Comparison of ENCODE assay signal across 8 cellular contexts in genomic region chr9:134406366-134407122, GRCh38.
A peak's percentile ranks its signal among the peaks of the same experiment; 100 is the strongest.
DNase-seq lines count a peak whose midpoint lies in the region; ATAC-seq and TF ChIP-seq lines count a peak whose summit lies in the region.

No MANE protein-coding gene starts in this region.

- no peak for TF ChIP-seq CTCF in LNCaP clone FGC (IDR thresholded peaks at IDR 0.05; ENCODE audit: control insufficient read depth, extremely low read depth, insufficient read depth)

- H2BK12ac ChIP-seq in neuronal stem cell (ENCODE audit: low read length): peak overlapping the region; percentile 77

- no CpG with 5 or more reads among the region's 23 CpGs for WGBS in neuronal stem cell (ENCODE audit: extremely low coverage in 2 of 2, insufficient read length in 2 of 2, insufficient replicate concordance in 1 of 2), 2 donors

- H2BK5ac ChIP-seq in neuronal stem cell (ENCODE audit: low read length): peak overlapping the region; percentile 89

- peak overlapping the region; percentile 29 for H2BK120ac ChIP-seq in neuronal stem cell (ENCODE audit: low read depth, low read length)

- no peak overlapping the region for H4K8ac ChIP-seq in neuronal stem cell (ENCODE audit: low read depth, low read length)

- ATAC-seq in CD4-positive, CD25-positive, alpha-beta regulatory T cell (ENCODE audit: low read depth in 2 of 2): no peak
- ATAC-seq in GM19452 (IDR thresholded peaks at IDR 0.05; ENCODE audit: unreplicated experiment): no peak
- ATAC-seq in left colon: no peak

- no peak overlapping the region for H3K4ac ChIP-seq in neuronal stem cell (ENCODE audit: low read length)

- no peaks in the 10 kb centered on the region for H3K9me3 Mint-ChIP-seq in CD4-positive, CD25-positive, alpha-beta regulatory T cell
- no peaks in the 10 kb centered on the region for H3K9me3 Mint-ChIP-seq in dendritic cell treated with granulocyte-macrophage colony-stimulating factor and Interleukin-4, amounts not matched to agents 40 ng/mL and 50 ng/mL, for 4 days

- peak overlapping the region; percentile 79 for H2AK5ac ChIP-seq in neuronal stem cell (ENCODE audit: low read depth, low read length)

- peak overlapping the region; percentile 62 for H2BK15ac ChIP-seq in neuronal stem cell (ENCODE audit: low read length)

- peaks cover 0 to 45% (median 11%) of the 10 kb centered on the region in 4 donors for H3K4me1 Mint-ChIP-seq in CD4-positive, CD25-positive, alpha-beta regulatory T cell
- peaks cover 100% of the 10 kb centered on the region for H3K4me1 Mint-ChIP-seq in dendritic cell treated with granulocyte-macrophage colony-stimulating factor and Interleukin-4, amounts not matched to agents 40 ng/mL and 50 ng/mL, for 4 days (ENCODE audit: low read depth)

- peak overlapping the region; percentile 16 for H3K23ac ChIP-seq in neuronal stem cell (ENCODE audit: low read depth, low read length, poor library complexity)

- H3K14ac ChIP-seq in neuronal stem cell (ENCODE audit: low read length): peak overlapping the region; percentile 97

- no peaks in the 10 kb centered on the region for H3K27me3 ChIP-seq in CD4-positive, CD25-positive, alpha-beta regulatory T cell (ENCODE audit: control insufficient read depth, insufficient read depth, low read length)
- no peaks in the 10 kb centered on the region for H3K27me3 ChIP-seq in neuronal stem cell (ENCODE audit: control insufficient read depth in 3 of 3, insufficient read depth in 3 of 3, low read depth in 1 of 3, low read length in 3 of 3)

- intact Hi-C loops in dendritic cell treated with granulocyte-macrophage colony-stimulating factor and Interleukin-4, amounts not matched to agents 40 ng/mL and 50 ng/mL, for 4 days (cut with micrococcal nuclease): loop anchor here (2.0 to 10.0 kb wide), 3 partner anchors 34 to 62 kb away; no protein-coding TSS in a partner anchor
- intact Hi-C loops in left colon (cut with DNase I, micrococcal nuclease): no loop called here

- peak overlapping the region; percentile 97 for H3K18ac ChIP-seq in neuronal stem cell (ENCODE audit: low read length)

- H3K27ac ChIP-seq in CD4-positive, CD25-positive, alpha-beta regulatory T cell (ENCODE audit: insufficient read depth, low read length, poor library complexity, severe bottlenecking): peak overlapping the region; percentile 66
- H3K27ac ChIP-seq in neuronal stem cell (replicated peaks; ENCODE audit: low read length): peak overlapping the region; percentile 67

- H4K91ac ChIP-seq in neuronal stem cell (ENCODE audit: low read depth, low read length, poor library complexity): no peak overlapping the region

- no peaks in the 10 kb centered on the region for H3K9me3 ChIP-seq in CD4-positive, CD25-positive, alpha-beta regulatory T cell (ENCODE audit: control insufficient read depth in 2 of 2, low read length in 2 of 2)
- no peaks in the 10 kb centered on the region for H3K9me3 ChIP-seq in neuronal stem cell (replicated peaks in 1 of 2; ENCODE audit: control insufficient read depth in 2 of 2, insufficient read depth in 1 of 2, low read depth in 1 of 2, low read length in 2 of 2)

- H3K27ac Mint-ChIP-seq in CD4-positive, CD25-positive, alpha-beta regulatory T cell: peak overlapping the region in 2 of 3 donors; percentile 52 to 93
- H3K27ac Mint-ChIP-seq in dendritic cell treated with granulocyte-macrophage colony-stimulating factor and Interleukin-4, amounts not matched to agents 40 ng/mL and 50 ng/mL, for 4 days: peak overlapping the region; percentile 96

- peak overlapping the region; percentile 50 for H3K9ac ChIP-seq in neuronal stem cell (ENCODE audit: low read depth, low read length, poor library complexity)

- no peak overlapping the region for H3K4me2 ChIP-seq in neuronal stem cell (ENCODE audit: insufficient read depth, low read length, poor library complexity, severe bottlenecking)

- H3K4me3 Mint-ChIP-seq in CD4-positive, CD25-positive, alpha-beta regulatory T cell: peak overlapping the region; percentile 81 to 85 (median 84)
- H3K4me3 Mint-ChIP-seq in dendritic cell treated with granulocyte-macrophage colony-stimulating factor and Interleukin-4, amounts not matched to agents 40 ng/mL and 50 ng/mL, for 4 days: peak overlapping the region; percentile 67

- no peak overlapping the region for H2AFZ ChIP-seq in neuronal stem cell (ENCODE audit: low read length)

- H3K36me3 ChIP-seq in CD4-positive, CD25-positive, alpha-beta regulatory T cell (ENCODE audit: control insufficient read depth, insufficient read depth, low read length): peaks cover 2% of the 10 kb centered on the region
- H3K36me3 ChIP-seq in neuronal stem cell (replicated peaks in 1 of 2; ENCODE audit: control insufficient read depth in 2 of 2, insufficient read depth in 2 of 2, low read length in 2 of 2): peaks cover 7 to 10% of the 10 kb centered on the region in 2 donors

- DNase-seq in CD4-positive, CD25-positive, alpha-beta regulatory T cell: no peak
- DNase-seq in LNCaP clone FGC (ENCODE audit: low read depth) (peak; percentile 46), neuronal stem cell (ENCODE audit: low spot score) (no peak), NCI-H2196 (lab: John Stamatoyannopoulos, UW; ENCODE audit: unreplicated experiment) (no peak), NCI-H1105 (lab: John Stamatoyannopoulos, UW) (no peak), left colon (no peak)

- peaks cover 4% of the 10 kb centered on the region for H3K27me3 Mint-ChIP-seq in CD4-positive, CD25-positive, alpha-beta regulatory T cell
- H3K27me3 Mint-ChIP-seq in dendritic cell treated with granulocyte-macrophage colony-stimulating factor and Interleukin-4, amounts not matched to agents 40 ng/mL and 50 ng/mL, for 4 days: no peaks in the 10 kb centered on the region

- peaks cover 27% of the 10 kb centered on the region for H3K79me1 ChIP-seq in neuronal stem cell (ENCODE audit: low read depth, low read length)

- peaks cover 51% of the 10 kb centered on the region for H3K4me1 ChIP-seq in CD4-positive, CD25-positive, alpha-beta regulatory T cell (ENCODE audit: control insufficient read depth, insufficient read depth, low read length, poor library complexity, severe bottlenecking)
- H3K4me1 ChIP-seq in neuronal stem cell (ENCODE audit: control insufficient read depth in 2 of 2, insufficient read depth in 1 of 2, low read depth in 1 of 2, low read length in 2 of 2): peaks cover 15 to 19% of the 10 kb centered on the region in 2 donors

- H3K36me3 Mint-ChIP-seq in CD4-positive, CD25-positive, alpha-beta regulatory T cell: no peaks in the 10 kb centered on the region
- H3K36me3 Mint-ChIP-seq in dendritic cell treated with granulocyte-macrophage colony-stimulating factor and Interleukin-4, amounts not matched to agents 40 ng/mL and 50 ng/mL, for 4 days (ENCODE audit: low read depth): peaks cover 99% of the 10 kb centered on the region

- peak overlapping the region; percentile 52 for H3K4me3 ChIP-seq in CD4-positive, CD25-positive, alpha-beta regulatory T cell (ENCODE audit: low read depth, low read length)
- H3K4me3 ChIP-seq in LNCaP clone FGC (ENCODE audit: low read depth, low read length) (peak overlapping the region; percentile 47), neuronal stem cell (ENCODE audit: low read length in 2 of 2) (no peak overlapping the region)

Comparison
In these comparisons a context has a peak if more than half of its experiments do, and no peak if none do; other contexts are left out.
1. H3K4me3 ChIP-seq: peak in CD4-positive, CD25-positive, alpha-beta regulatory T cell (single experiment) and LNCaP clone FGC (single experiment); none in neuronal stem cell (0 of 2).